Comparison of ENCODE assay signal across 1 cellular context in genomic region chr19:37691881-37692504, GRCh38.
A peak's percentile ranks its signal among the peaks of the same experiment; 100 is the strongest.
TF ChIP-seq lines count a peak whose summit lies in the region.

No MANE protein-coding gene starts in this region.

TF ChIP-seq in HepG2, 621 proteins besides CTCF, POLR2A, EP300 and RAD21 (continued from another document and continues in another):
- no peak for TF ChIP-seq RNF219 (CRISPR knock-in tag; IDR thresholded peaks at IDR 0.05)
- no peak for TF ChIP-seq ZBTB42 (CRISPR knock-in tag; IDR thresholded peaks at IDR 0.05)
- TF ChIP-seq SAFB2 (CRISPR knock-in tag; IDR thresholded peaks at IDR 0.05; ENCODE audit: borderline replicate concordance, low read depth) = no peak
- TF ChIP-seq E2F2 (CRISPR knock-in tag; IDR thresholded peaks at IDR 0.05; ENCODE audit: borderline replicate concordance) = no peak
- TF ChIP-seq ZC3H13 (CRISPR knock-in tag; IDR thresholded peaks at IDR 0.05) = no peak
- TF ChIP-seq SMARCC2 (IDR thresholded peaks at IDR 0.05) = no peak
- no peak for TF ChIP-seq ZNF543 (CRISPR knock-in tag; IDR thresholded peaks at IDR 0.05)
- no peak for TF ChIP-seq SNAPC4 (CRISPR knock-in tag; IDR thresholded peaks at IDR 0.05)
- peak; percentile 97 for TF ChIP-seq KMT2A (CRISPR knock-in tag; IDR thresholded peaks at IDR 0.05)
- peak; percentile 85; the same call in 1 of the 2 replicates for TF ChIP-seq ZNF430 (CRISPR knock-in tag; IDR thresholded peaks at IDR 0.05)
- TF ChIP-seq ZNF773 (CRISPR knock-in tag; IDR thresholded peaks at IDR 0.05; ENCODE audit: borderline replicate concordance) = peak; percentile 53; the same call in 1 of the 2 replicates
- no peak for TF ChIP-seq ZNF382 (CRISPR knock-in tag; IDR thresholded peaks at IDR 0.05; ENCODE audit: borderline replicate concordance)
- no peak for TF ChIP-seq PTBP1 (IDR thresholded peaks at IDR 0.05; ENCODE audit: low read depth, low read length, poor library complexity, severe bottlenecking)
- no peak for TF ChIP-seq EEA1 (CRISPR knock-in tag; IDR thresholded peaks at IDR 0.05; ENCODE audit: borderline replicate concordance)
- TF ChIP-seq EZH2 (conservative IDR thresholded peaks at IDR 0.05; ENCODE audit: low read depth, low read length) = no peak
- no peak for TF ChIP-seq RAD51 (IDR thresholded peaks at IDR 0.05; ENCODE audit: borderline replicate concordance)
- peak; percentile 71 for TF ChIP-seq MYC (CRISPR knock-in tag; IDR thresholded peaks at IDR 0.05; ENCODE audit: borderline replicate concordance)
- TF ChIP-seq IRF2 (CRISPR knock-in tag; IDR thresholded peaks at IDR 0.05) = peak; percentile 97
- TF ChIP-seq ZNF24 (IDR thresholded peaks at IDR 0.05) = no peak
- peak; percentile 85 for TF ChIP-seq RBFOX2 (IDR thresholded peaks at IDR 0.05; ENCODE audit: low read depth, low read length)
- TF ChIP-seq ZGPAT (CRISPR knock-in tag; IDR thresholded peaks at IDR 0.05) = peak; percentile 82; the same call in 1 of the 2 replicates
- TF ChIP-seq SP1 (IDR thresholded peaks at IDR 0.05) = no peak
- TF ChIP-seq SP1 (CRISPR knock-in tag; IDR thresholded peaks at IDR 0.05) = no peak
- TF ChIP-seq MEIS1 (CRISPR knock-in tag; IDR thresholded peaks at IDR 0.05; ENCODE audit: borderline replicate concordance) = no peak; the same call in 1 of the 2 replicates
- no peak for TF ChIP-seq ZNF570 (CRISPR knock-in tag; IDR thresholded peaks at IDR 0.05; ENCODE audit: borderline replicate concordance)
- TF ChIP-seq NAIF1 (CRISPR knock-in tag; IDR thresholded peaks at IDR 0.05; ENCODE audit: borderline replicate concordance) = peak; percentile 89
- TF ChIP-seq DDIT3 (CRISPR knock-in tag; IDR thresholded peaks at IDR 0.05) = no peak
- no peak for TF ChIP-seq BCL6 (CRISPR knock-in tag; IDR thresholded peaks at IDR 0.05)
- peak; percentile 66; the same call in 1 of the 2 replicates for TF ChIP-seq DR1 (CRISPR knock-in tag; IDR thresholded peaks at IDR 0.05)
- TF ChIP-seq ZNF30 (CRISPR knock-in tag; IDR thresholded peaks at IDR 0.05) = no peak
- no peak for TF ChIP-seq TAF15 (IDR thresholded peaks at IDR 0.05; ENCODE audit: low read depth, low read length, poor library complexity, severe bottlenecking)
- TF ChIP-seq SSRP1 (CRISPR knock-in tag; IDR thresholded peaks at IDR 0.05) = 0 out of 2 replicates have a peak, but pooled peaks have one; percentile 33
- TF ChIP-seq IKZF4 (CRISPR knock-in tag; IDR thresholded peaks at IDR 0.05; ENCODE audit: borderline replicate concordance, low read depth, not compliant biosample characterization) = no peak
- TF ChIP-seq ZNF12 (CRISPR knock-in tag; IDR thresholded peaks at IDR 0.05) = 0 out of 2 replicates have a peak, but pooled peaks have one; percentile 48
- TF ChIP-seq CHCHD3 (CRISPR knock-in tag; IDR thresholded peaks at IDR 0.05) = no peak
- no peak for TF ChIP-seq HMG20A (CRISPR knock-in tag; IDR thresholded peaks at IDR 0.05; ENCODE audit: borderline replicate concordance)
- TF ChIP-seq MXD4 (CRISPR knock-in tag; IDR thresholded peaks at IDR 0.05) = peak; percentile 66; the same call in 1 of the 2 replicates
- no peak for TF ChIP-seq NFE2 (CRISPR knock-in tag; IDR thresholded peaks at IDR 0.05)
- peak; percentile 92; the same call in 1 of the 2 replicates for TF ChIP-seq ZNF766 (CRISPR knock-in tag; IDR thresholded peaks at IDR 0.05; ENCODE audit: borderline replicate concordance)
- TF ChIP-seq MEIS2 (CRISPR knock-in tag; IDR thresholded peaks at IDR 0.05) = no peak
- TF ChIP-seq TOPORS (CRISPR knock-in tag; IDR thresholded peaks at IDR 0.05) = no peak
- TF ChIP-seq GFI1 (CRISPR knock-in tag; IDR thresholded peaks at IDR 0.05; ENCODE audit: borderline replicate concordance) = 0 out of 2 replicates have a peak, but pooled peaks have one; percentile 45
- TF ChIP-seq CREBL2 (CRISPR knock-in tag; IDR thresholded peaks at IDR 0.05; ENCODE audit: borderline replicate concordance) = peak; percentile 36; the same call in 1 of the 2 replicates
- no peak for TF ChIP-seq ZBTB2 (CRISPR knock-in tag; IDR thresholded peaks at IDR 0.05; ENCODE audit: low read depth)
- TF ChIP-seq ZFY (CRISPR knock-in tag; IDR thresholded peaks at IDR 0.05) = peak; percentile 72
- no peak for TF ChIP-seq SRSF9 (IDR thresholded peaks at IDR 0.05; ENCODE audit: borderline replicate concordance, insufficient read depth, low read depth, low read length, poor library complexity, severe bottlenecking)
- no peak for TF ChIP-seq MTA3 (CRISPR knock-in tag; IDR thresholded peaks at IDR 0.05)
- peak; percentile 85 for TF ChIP-seq ZXDC (CRISPR knock-in tag; IDR thresholded peaks at IDR 0.05)
- TF ChIP-seq ZBTB37 (CRISPR knock-in tag; IDR thresholded peaks at IDR 0.05) = no peak
- TF ChIP-seq EHMT2 (IDR thresholded peaks at IDR 0.05; ENCODE audit: borderline replicate concordance, low read depth, low read length) = no peak
- TF ChIP-seq IKZF1 (IDR thresholded peaks at IDR 0.05) = no peak
- peak; percentile 33; the same call in 1 of the 2 replicates for TF ChIP-seq ZNF614 (CRISPR knock-in tag; IDR thresholded peaks at IDR 0.05; ENCODE audit: borderline replicate concordance)
- TF ChIP-seq NCOA2 (CRISPR knock-in tag; IDR thresholded peaks at IDR 0.05) = peak; percentile 43; the same call in 1 of the 2 replicates
- TF ChIP-seq TAF1 (CRISPR knock-in tag; IDR thresholded peaks at IDR 0.05) = peak; percentile 91
- peak; percentile 80; the same call in 1 of the 2 replicates for TF ChIP-seq ZNF572 (CRISPR knock-in tag; IDR thresholded peaks at IDR 0.05)
